In the genomic region with DNA sequence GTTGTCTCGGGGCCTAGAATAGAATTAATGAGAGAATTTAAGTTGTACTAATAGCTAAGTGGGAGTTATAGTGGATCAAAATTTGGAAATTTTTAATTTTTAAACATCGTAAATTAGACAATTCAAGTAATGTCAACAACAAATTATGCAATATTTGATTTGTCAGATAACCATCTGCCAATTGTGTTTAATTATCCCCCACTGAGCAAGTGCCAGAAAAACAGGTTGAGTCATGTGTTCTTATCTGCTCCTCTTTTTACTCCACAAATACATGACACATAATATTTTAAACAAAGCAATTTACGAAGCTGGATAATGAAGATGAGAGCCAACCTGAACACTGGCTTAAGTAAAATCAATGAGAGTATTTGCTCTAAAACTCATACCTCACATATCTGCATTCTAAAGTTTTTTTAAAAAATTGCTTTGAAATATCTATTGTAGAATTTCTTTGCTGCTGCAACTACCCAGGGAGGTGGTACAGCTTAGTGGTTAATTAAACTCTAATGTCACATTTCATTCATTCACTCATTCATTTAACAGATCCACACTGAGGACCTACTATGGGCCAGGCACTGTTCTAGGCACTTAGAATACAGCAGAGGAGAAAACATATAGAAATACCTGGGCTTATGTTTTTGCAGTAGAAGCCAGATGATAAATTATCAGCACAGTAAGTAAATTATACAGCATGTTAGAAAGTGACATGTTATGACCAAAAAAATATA, we compare ENCODE assay signal across 10 cellular contexts. TPM values are rescaled to one million over a fixed set of nuclear protein-coding genes. Genes with fewer than 3 reads are reported as not detected.
DNase-seq lines count a peak whose midpoint lies in the region; ATAC-seq, FAIRE-seq and TF ChIP-seq lines count a peak whose summit lies in the region.
"Had no signal": no experiment of that assay in that cellular context is flagged by ENCODE, and none has a peak within 500 bp of the region (broad histone marks: within the 10 kb centered on the region; RNA-seq: fewer than 3 reads in every experiment).

No MANE protein-coding gene starts in this region.

- peaks cover 5 to 49% (median 31%) of the 10 kb centered on the region in 4 donors for H3K4me1 ChIP-seq in transverse colon
- peaks cover 0 to 25% (median 0%) of the 10 kb centered on the region in 4 donors for H3K4me1 ChIP-seq in Peyer's patch

- H3K4me3 Mint-ChIP-seq in activated T-cell treated with anti-CD3 and anti-CD28 coated beads, Interleukin-2, amount 50 U/mL, for 72 hours = no peak overlapping the region
- H3K4me3 Mint-ChIP-seq: T-cell had no signal

- no peak for FAIRE-seq in frontal cortex (lab: Jason Lieb, UNC)

- no peaks in the 10 kb centered on the region for H3K27me3 ChIP-seq in transverse colon
- H3K27me3 ChIP-seq in Peyer's patch = no peaks in the 10 kb centered on the region
- H3K27me3 ChIP-seq: tibial nerve had no signal

- H3K27me3 Mint-ChIP-seq in activated T-cell treated with anti-CD3 and anti-CD28 coated beads, Interleukin-2, amount 50 U/mL, for 72 hours (ENCODE audit: low read depth) = no peaks in the 10 kb centered on the region
- H3K27me3 Mint-ChIP-seq: T-cell had no signal

- no peak for ATAC-seq in activated T-cell treated with anti-CD3 and anti-CD28 coated beads, Interleukin-2, amount 50 U/mL, for 72 hours (replicated peaks in 1 of 2)

- 52 to 60% methylated on average over 3 of the region's 3 CpGs for WGBS in transverse colon (ENCODE audit: low coverage in 1 of 2), 2 donors

- peak overlapping the region; percentile 1 for H3K27ac Mint-ChIP-seq in activated T-cell treated with anti-CD3 and anti-CD28 coated beads, Interleukin-2, amount 50 U/mL, for 72 hours

- H3K36me3 Mint-ChIP-seq in activated T-cell treated with anti-CD3 and anti-CD28 coated beads, Interleukin-2, amount 50 U/mL, for 72 hours (ENCODE audit: insufficient read depth in 2 of 2) = peaks cover 2 to 8% of the 10 kb centered on the region in 2 donors

- H3K9me3 ChIP-seq in transverse colon = no peaks in the 10 kb centered on the region
- H3K9me3 ChIP-seq in Peyer's patch = no peaks in the 10 kb centered on the region
- H3K9me3 ChIP-seq: tibial nerve had no signal

- TF ChIP-seq POLR2A in transverse colon (IDR thresholded peaks at IDR 0.05) (no peak), Peyer's patch (IDR thresholded peaks at IDR 0.05) (no peak)

- in situ Hi-C loops in transverse colon (cut with MboI; ENCODE audit: low pct_ligation_motif_present in 1 of 4, low pct_unique_long_range_greater_than_20kb in 1 of 4, low sequenced_read_pairs in 3 of 4) = no loop called here

- H3K27ac ChIP-seq in transverse colon = peak overlapping the region in 3 of 4 donors; percentile 3 to 30 (median 12)
- H3K27ac ChIP-seq in Peyer's patch = no peak overlapping the region
- H3K27ac ChIP-seq: tibial nerve had no signal

- H3K4me1 Mint-ChIP-seq in activated T-cell treated with anti-CD3 and anti-CD28 coated beads, Interleukin-2, amount 50 U/mL, for 72 hours (ENCODE audit: low read depth) = peaks cover 33% of the 10 kb centered on the region

- no peak for TF ChIP-seq EP300 in transverse colon (IDR thresholded peaks at IDR 0.05; ENCODE audit: low read depth)

- H3K36me3 ChIP-seq in transverse colon (no peaks in the 10 kb centered on the region), Peyer's patch (peaks cover 0 to 7% (median 0%) of the 10 kb centered on the region in 3 donors)

- no peak for TF ChIP-seq CTCF in transverse colon (IDR thresholded peaks at IDR 0.05)
- no peak for TF ChIP-seq CTCF in Peyer's patch (IDR thresholded peaks at IDR 0.05)

- H3K9me3 Mint-ChIP-seq in activated T-cell treated with anti-CD3 and anti-CD28 coated beads, Interleukin-2, amount 50 U/mL, for 72 hours = no peaks in the 10 kb centered on the region
- H3K9me3 Mint-ChIP-seq: T-cell had no signal

- intact Hi-C loops in transverse colon (cut with DNase I; ENCODE audit: low total_unique reads) = no loop called here

- H3K4me3 ChIP-seq in transverse colon (no peak overlapping the region), Peyer's patch (no peak overlapping the region)
- H3K4me3 ChIP-seq: tibial nerve had no signal

- no peak for DNase-seq in activated T-cell treated with anti-CD3 and anti-CD28 coated beads, Interleukin-2, amount 50 U/mL, for 72 hours
- DNase-seq in activated T-cell treated with anti-CD3 and anti-CD28 coated beads for 4 hours = no peak
- DNase-seq in NCI-H345 treated with DMSO at 0.1 percent for 48 hours (lab: John Stamatoyannopoulos, UW; ENCODE audit: unreplicated experiment) = peak; percentile 55
- peak; percentile 47 for DNase-seq in dermis blood vessel endothelial cell
- no peak for DNase-seq in transverse colon
- DNase-seq in Peyer's patch = no peak
- DNase-seq in NCI-H2081 treated with DMSO at 0.1 percent for 48 hours (lab: John Stamatoyannopoulos, UW) = no peak
- DNase-seq in frontal cortex (ENCODE audit: low spot score in 2 of 2) = no peak

RNA-seq across cellular contexts. Expression of gene MAP7, which starts 57.1 kb away (rescaled TPM):
- 1 to 10 TPM; 1.3 to 1.4 TPM for total RNA-seq in activated T-cell treated with anti-CD3 and anti-CD28 coated beads, Interleukin-2, amount 50 U/mL, for 72 hours
- total RNA-seq in dermis blood vessel endothelial cell = 0.34 and 1.1 TPM in 2 replicates
- total RNA-seq in transverse colon = 10 to 100 TPM; 40.6 to 61.3 (median 46.6) TPM
- total RNA-seq in Peyer's patch = 10 to 100 TPM; 16.5 to 47.1 (median 38.8) TPM
- 5.7 TPM for total RNA-seq in frontal cortex

Comparison
In these comparisons a context has a peak if more than half of its experiments do, and no peak if none do; other contexts are left out.
1. DNase-seq: peak in NCI-H345 treated with DMSO at 0.1 percent for 48 hours (single experiment) and dermis blood vessel endothelial cell (single experiment); none in activated T-cell treated with anti-CD3 and anti-CD28 coated beads, Interleukin-2, amount 50 U/mL, for 72 hours (0 of 2), activated T-cell treated with anti-CD3 and anti-CD28 coated beads for 4 hours (single experiment), transverse colon (single experiment), Peyer's patch (0 of 3), NCI-H2081 treated with DMSO at 0.1 percent for 48 hours (single experiment) and frontal cortex (0 of 2).
2. H3K27ac ChIP-seq: peak in transverse colon (3 of 4); none in Peyer's patch (0 of 4).